1 cellular context compared by ENCODE assay signal in the genomic region with DNA sequence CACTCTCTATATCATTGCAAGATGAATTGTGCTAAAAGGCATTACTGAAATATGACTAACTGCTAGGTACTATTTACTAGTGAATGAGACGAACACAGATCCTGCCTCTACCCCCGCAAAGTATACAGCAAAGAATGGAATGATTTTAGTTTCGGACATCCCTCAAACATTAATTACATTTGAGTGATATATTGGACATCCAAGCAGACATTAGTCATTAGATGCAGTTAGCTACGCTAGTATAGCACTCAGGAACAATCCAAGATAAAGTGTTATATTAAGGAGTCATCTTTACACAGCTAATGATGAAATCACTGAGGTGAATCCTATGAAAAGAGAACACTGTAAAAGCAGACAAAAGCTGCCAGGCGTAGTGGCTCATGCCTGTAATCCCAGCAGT.
TF ChIP-seq lines count a peak whose summit lies in the region.

No MANE protein-coding gene starts in this region.

TF ChIP-seq in SK-N-SH, 30 proteins besides CTCF, POLR2A, EP300 and RAD21 (continued from another document):
- TF ChIP-seq, protein P1, sequence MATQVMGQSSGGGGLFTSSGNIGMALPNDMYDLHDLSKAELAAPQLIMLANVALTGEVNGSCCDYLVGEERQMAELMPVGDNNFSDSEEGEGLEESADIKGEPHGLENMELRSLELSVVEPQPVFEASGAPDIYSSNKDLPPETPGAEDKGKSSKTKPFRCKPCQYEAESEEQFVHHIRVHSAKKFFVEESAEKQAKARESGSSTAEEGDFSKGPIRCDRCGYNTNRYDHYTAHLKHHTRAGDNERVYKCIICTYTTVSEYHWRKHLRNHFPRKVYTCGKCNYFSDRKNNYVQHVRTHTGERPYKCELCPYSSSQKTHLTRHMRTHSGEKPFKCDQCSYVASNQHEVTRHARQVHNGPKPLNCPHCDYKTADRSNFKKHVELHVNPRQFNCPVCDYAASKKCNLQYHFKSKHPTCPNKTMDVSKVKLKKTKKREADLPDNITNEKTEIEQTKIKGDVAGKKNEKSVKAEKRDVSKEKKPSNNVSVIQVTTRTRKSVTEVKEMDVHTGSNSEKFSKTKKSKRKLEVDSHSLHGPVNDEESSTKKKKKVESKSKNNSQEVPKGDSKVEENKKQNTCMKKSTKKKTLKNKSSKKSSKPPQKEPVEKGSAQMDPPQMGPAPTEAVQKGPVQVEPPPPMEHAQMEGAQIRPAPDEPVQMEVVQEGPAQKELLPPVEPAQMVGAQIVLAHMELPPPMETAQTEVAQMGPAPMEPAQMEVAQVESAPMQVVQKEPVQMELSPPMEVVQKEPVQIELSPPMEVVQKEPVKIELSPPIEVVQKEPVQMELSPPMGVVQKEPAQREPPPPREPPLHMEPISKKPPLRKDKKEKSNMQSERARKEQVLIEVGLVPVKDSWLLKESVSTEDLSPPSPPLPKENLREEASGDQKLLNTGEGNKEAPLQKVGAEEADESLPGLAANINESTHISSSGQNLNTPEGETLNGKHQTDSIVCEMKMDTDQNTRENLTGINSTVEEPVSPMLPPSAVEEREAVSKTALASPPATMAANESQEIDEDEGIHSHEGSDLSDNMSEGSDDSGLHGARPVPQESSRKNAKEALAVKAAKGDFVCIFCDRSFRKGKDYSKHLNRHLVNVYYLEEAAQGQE (IDR thresholded peaks at IDR 0.05; ENCODE audit: low read depth, low read length): no peak
- TF ChIP-seq POLR2AphosphoS5 (IDR thresholded peaks at IDR 0.05; ENCODE audit: low read depth, low read length): no peak
- TF ChIP-seq RFX5 (IDR thresholded peaks at IDR 0.05; ENCODE audit: low read length): no peak
- TF ChIP-seq GABPA (IDR thresholded peaks at IDR 0.05; ENCODE audit: low read depth): no peak
- TF ChIP-seq, protein P2, sequence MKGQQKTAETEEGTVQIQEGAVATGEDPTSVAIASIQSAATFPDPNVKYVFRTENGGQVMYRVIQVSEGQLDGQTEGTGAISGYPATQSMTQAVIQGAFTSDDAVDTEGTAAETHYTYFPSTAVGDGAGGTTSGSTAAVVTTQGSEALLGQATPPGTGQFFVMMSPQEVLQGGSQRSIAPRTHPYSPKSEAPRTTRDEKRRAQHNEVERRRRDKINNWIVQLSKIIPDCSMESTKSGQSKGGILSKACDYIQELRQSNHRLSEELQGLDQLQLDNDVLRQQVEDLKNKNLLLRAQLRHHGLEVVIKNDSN (IDR thresholded peaks at IDR 0.05; ENCODE audit: borderline replicate concordance, low read depth): no peak
- TF ChIP-seq SIN3A (IDR thresholded peaks at IDR 0.05; ENCODE audit: borderline replicate concordance, low read depth, low read length): no peak
